10 cellular contexts compared by ENCODE assay signal in genomic region chr1:26084844-26085243, GRCh38. TPM values are rescaled to one million over a fixed set of nuclear protein-coding genes. Genes with fewer than 3 reads are reported as not detected.
"Had no signal": no experiment of that assay in that cellular context is flagged by ENCODE, and none has a peak within 500 bp of the region (broad histone marks: within the 10 kb centered on the region; RNA-seq: fewer than 3 reads in every experiment).

No MANE protein-coding gene starts in this region.

- H3K4me2 ChIP-seq: GM23338 had no signal

- H2AFZ ChIP-seq: GM23338 had no signal

- FAIRE-seq: H1, H54, HepG2 had no signal

- H3K9me3 Mint-ChIP-seq: GM23338, H9, HFFc6 had no signal

- H3K27ac Mint-ChIP-seq: GM23338, H9, HFFc6 had no signal

- H3K4me3 ChIP-seq: GM23338 had no signal

- ATAC-seq: GM23338, HepG2 had no signal

- H3K4me3 Mint-ChIP-seq: GM23338, H9, HFFc6, IgD-negative memory B cell had no signal

- H3K4me1 Mint-ChIP-seq: GM23338, H9, IgD-negative memory B cell had no signal

- DNase-seq: H9, HCEC 1CT, HFFc6 had no signal

- H3K27ac ChIP-seq: HL-60 had no signal

RNA-seq across cellular contexts. Expression of gene TRIM63, which starts 17.4 kb away (rescaled TPM):
- total RNA-seq: H1, H9, HepG2, HFFc6, HT1080 had no signal
- polyA plus RNA-seq: GM23338, H1, HepG2, IgD-negative memory B cell had no signal

RNA-seq across cellular contexts. Expression of gene SLC30A2, which starts 38.9 kb away (rescaled TPM):
- total RNA-seq: HepG2, HFFc6, HT1080 had no signal
- polyA plus RNA-seq: GM23338, HepG2, IgD-negative memory B cell had no signal
